ENCODE assay signal across 8 cellular contexts in genomic region chr19:42606660-42607351, GRCh38. TPM values are rescaled to one million over a fixed set of nuclear protein-coding genes. Genes with fewer than 3 reads are reported as not detected.
DNase-seq lines count a peak whose midpoint lies in the region; ATAC-seq and TF ChIP-seq lines count a peak whose summit lies in the region.

No MANE protein-coding gene starts in this region.

- peak; percentile 63 for TF ChIP-seq RAD21 in Ishikawa (IDR thresholded peaks at IDR 0.05; ENCODE audit: low read depth)

- ATAC-seq in HG03039 (IDR thresholded peaks at IDR 0.05; ENCODE audit: unreplicated experiment) (no peak), GM19023 (IDR thresholded peaks at IDR 0.05; ENCODE audit: unreplicated experiment) (no peak)

- peak; percentile 14 for DNase-seq in DMS79 treated with DMSO at 0.1 percent for 48 hours (lab: John Stamatoyannopoulos, UW)
- peak; percentile 18 for DNase-seq in SK-N-DZ (ENCODE audit: low spot score)
- peak; percentile 17 for DNase-seq in amniotic epithelial cell (ENCODE audit: low read depth)
- DNase-seq in iPS-NIHi11 (ENCODE audit: low spot score), result peak; percentile 86
- peak; percentile 51 for DNase-seq in stimulated activated CD4-positive, alpha-beta T cell treated with anti-CD3 and anti-CD28 coated beads, Interleukin-4, amount 100 ng/mL, for 24 hours

- TF ChIP-seq EP300 in Ishikawa (IDR thresholded peaks at IDR 0.05; ENCODE audit: borderline replicate concordance), result no peak

TF ChIP-seq in Ishikawa, 13 proteins besides CTCF, POLR2A, EP300 and RAD21:
- TF ChIP-seq, protein P1, sequence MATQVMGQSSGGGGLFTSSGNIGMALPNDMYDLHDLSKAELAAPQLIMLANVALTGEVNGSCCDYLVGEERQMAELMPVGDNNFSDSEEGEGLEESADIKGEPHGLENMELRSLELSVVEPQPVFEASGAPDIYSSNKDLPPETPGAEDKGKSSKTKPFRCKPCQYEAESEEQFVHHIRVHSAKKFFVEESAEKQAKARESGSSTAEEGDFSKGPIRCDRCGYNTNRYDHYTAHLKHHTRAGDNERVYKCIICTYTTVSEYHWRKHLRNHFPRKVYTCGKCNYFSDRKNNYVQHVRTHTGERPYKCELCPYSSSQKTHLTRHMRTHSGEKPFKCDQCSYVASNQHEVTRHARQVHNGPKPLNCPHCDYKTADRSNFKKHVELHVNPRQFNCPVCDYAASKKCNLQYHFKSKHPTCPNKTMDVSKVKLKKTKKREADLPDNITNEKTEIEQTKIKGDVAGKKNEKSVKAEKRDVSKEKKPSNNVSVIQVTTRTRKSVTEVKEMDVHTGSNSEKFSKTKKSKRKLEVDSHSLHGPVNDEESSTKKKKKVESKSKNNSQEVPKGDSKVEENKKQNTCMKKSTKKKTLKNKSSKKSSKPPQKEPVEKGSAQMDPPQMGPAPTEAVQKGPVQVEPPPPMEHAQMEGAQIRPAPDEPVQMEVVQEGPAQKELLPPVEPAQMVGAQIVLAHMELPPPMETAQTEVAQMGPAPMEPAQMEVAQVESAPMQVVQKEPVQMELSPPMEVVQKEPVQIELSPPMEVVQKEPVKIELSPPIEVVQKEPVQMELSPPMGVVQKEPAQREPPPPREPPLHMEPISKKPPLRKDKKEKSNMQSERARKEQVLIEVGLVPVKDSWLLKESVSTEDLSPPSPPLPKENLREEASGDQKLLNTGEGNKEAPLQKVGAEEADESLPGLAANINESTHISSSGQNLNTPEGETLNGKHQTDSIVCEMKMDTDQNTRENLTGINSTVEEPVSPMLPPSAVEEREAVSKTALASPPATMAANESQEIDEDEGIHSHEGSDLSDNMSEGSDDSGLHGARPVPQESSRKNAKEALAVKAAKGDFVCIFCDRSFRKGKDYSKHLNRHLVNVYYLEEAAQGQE (IDR thresholded peaks at IDR 0.05; ENCODE audit: low read depth), result no peak
- TF ChIP-seq USF1 (IDR thresholded peaks at IDR 0.05) (no peak), TEAD4 (IDR thresholded peaks at IDR 0.05) (no peak), CEBPB (IDR thresholded peaks at IDR 0.05) (no peak), TAF1 (IDR thresholded peaks at IDR 0.05; ENCODE audit: low read depth) (no peak), NFIC (IDR thresholded peaks at IDR 0.05) (no peak), YY1 (IDR thresholded peaks at IDR 0.05; ENCODE audit: low read depth) (no peak), EGR1 (IDR thresholded peaks at IDR 0.05) (no peak), TCF12 (IDR thresholded peaks at IDR 0.05; ENCODE audit: low read depth) (no peak), MAX (IDR thresholded peaks at IDR 0.05) (no peak), ZBTB7A (IDR thresholded peaks at IDR 0.05; ENCODE audit: low read depth) (no peak), FOXM1 (IDR thresholded peaks at IDR 0.05; ENCODE audit: borderline replicate concordance, low read depth) (no peak)

RNA-seq across cellular contexts. Expression of gene CEACAM8, which starts 12.1 kb away (rescaled TPM):
- polyA plus RNA-seq in SK-N-DZ (2014; cell fraction: cytosol; rRNA removed), result not detected in 2 replicates
- not detected in 2 replicates for polyA plus RNA-seq in SK-N-DZ (2014; cell fraction: nucleus; rRNA removed)

Comparison
In these comparisons a context has a peak if more than half of its experiments do, and no peak if none do; other contexts are left out.
1. DNase-seq: peak in every context shown above with its lines; median percentile 86 in iPS-NIHi11; 51 in stimulated activated CD4-positive, alpha-beta T cell treated with anti-CD3 and anti-CD28 coated beads, Interleukin-4, amount 100 ng/mL, for 24 hours; 18 in SK-N-DZ; 17 in amniotic epithelial cell; 14 in DMS79 treated with DMSO at 0.1 percent for 48 hours.